8 cellular contexts compared by ENCODE assay signal in genomic region chr19:15449620-15450527, GRCh38. TPM values are rescaled to one million over a fixed set of nuclear protein-coding genes. Genes with fewer than 3 reads are reported as not detected.
A peak's percentile ranks its signal among the peaks of the same experiment; 100 is the strongest.
DNase-seq lines count a peak whose midpoint lies in the region; ATAC-seq and TF ChIP-seq lines count a peak whose summit lies in the region.

Gene WIZ, minus strand, starts transcription at chr19:15449956. Its CDS starts 1,649 bp downstream, at chr19:15448307.

- no peak for TF ChIP-seq EP300 in neural cell (conservative IDR thresholded peaks at IDR 0.05; ENCODE audit: poor library complexity, severe bottlenecking)

- no peak for TF ChIP-seq CTCF in RWPE1 (conservative IDR thresholded peaks at IDR 0.05; ENCODE audit: low read depth)
- no peak for TF ChIP-seq CTCF in foreskin fibroblast (IDR thresholded peaks at IDR 0.05; ENCODE audit: low read depth, low read length)
- no peak for TF ChIP-seq CTCF in neural cell (IDR thresholded peaks at IDR 0.05; ENCODE audit: poor library complexity, severe bottlenecking)

- peak within 1 kb of the TSS; percentile 82 for H3K9ac ChIP-seq in neural cell (ENCODE audit: low read length)

- H3K27ac ChIP-seq in RWPE1: peak within 1 kb of the TSS; percentile 73
- H3K27ac ChIP-seq in neural cell (ENCODE audit: low read length): peak within 1 kb of the TSS; percentile 32

- peak; percentile 43 for ATAC-seq in HG03045 (IDR thresholded peaks at IDR 0.05; ENCODE audit: unreplicated experiment)
- ATAC-seq in stimulated activated naive CD8-positive, alpha-beta T cell treated with anti-CD3 and anti-CD28 coated beads, Interleukin-15, Interleukin-2, amounts not matched to agents 100 U/mL and 50 U/mL, for 24 hours: peak; percentile 60
- no peak for ATAC-seq in GM19455 (IDR thresholded peaks at IDR 0.05; ENCODE audit: unreplicated experiment)

- POLR2A ChIA-PET in RWPE1 (lab: Yijun Ruan, JAX; ENCODE audit: low non-redundant PET): no interaction called here

- H3K4me3 ChIP-seq in foreskin fibroblast (ENCODE audit: low read depth in 1 of 2, low read length in 2 of 2) (peak within 1 kb of the TSS; percentile 68 to 71), neural cell (ENCODE audit: low read length) (peak within 1 kb of the TSS; percentile 95)

- peaks cover 8% of the 10 kb centered on the region for H3F3A ChIP-seq in neural cell (ENCODE audit: insufficient read depth, low read length, poor library complexity, severe bottlenecking)

- peak within 1 kb of the TSS; percentile 80 for H3K4me2 ChIP-seq in neural cell (ENCODE audit: low read length)

- no peak for TF ChIP-seq RAD21 in neural cell (conservative IDR thresholded peaks at IDR 0.05)

- H4K20me1 ChIP-seq in neural cell (ENCODE audit: insufficient read depth): no peaks in the 10 kb centered on the region

- H3K27me3 ChIP-seq in neural cell (ENCODE audit: insufficient read depth, low read depth, low read length): peaks cover 23% of the 10 kb centered on the region

- peaks cover 3% of the 10 kb centered on the region for H3K79me2 ChIP-seq in neural cell (replicated peaks; ENCODE audit: insufficient read depth, low read length)

- no peaks in the 10 kb centered on the region for H3K9me2 ChIP-seq in neural cell (ENCODE audit: insufficient read depth, low read length)

- CTCF ChIA-PET in RWPE1 (lab: Yijun Ruan, JAX): interaction anchor here (0.8 kb wide), 1 partner anchor 81 kb away, joined by 3 read pairs; no protein-coding TSS in a partner anchor

- DNase-seq in GM04504 (ENCODE audit: low read depth) (peak; percentile 40), RWPE1 (ENCODE audit: low spot score) (peak; percentile 95), foreskin fibroblast (peak; percentile 72 to 89)
- DNase-seq in activated effector memory CD4-positive, alpha-beta T cell treated with anti-CD3 and anti-CD28 coated beads, Interleukin-2, amount 50 U/mL, for 16 hours: peak; percentile 93
- DNase-seq in stimulated activated naive CD8-positive, alpha-beta T cell treated with anti-CD3 and anti-CD28 coated beads, Interleukin-15, Interleukin-2, amounts not matched to agents 100 U/mL and 50 U/mL, for 24 hours: peak; percentile 87

- no peaks in the 10 kb centered on the region for H3K9me3 ChIP-seq in neural cell (ENCODE audit: low read length)

- no peaks in the 10 kb centered on the region for H3K36me3 ChIP-seq in neural cell (ENCODE audit: insufficient read depth, low read length)

- peak within 1 kb of the TSS; percentile 60 for H2AFZ ChIP-seq in neural cell (ENCODE audit: low read depth, low read length)

TF ChIP-seq in neural cell, 6 proteins besides CTCF, POLR2A, EP300 and RAD21:
- TF ChIP-seq TAF1 (IDR thresholded peaks at IDR 0.05; ENCODE audit: low read depth): no peak
- peak; percentile 84 for TF ChIP-seq POLR2AphosphoS5 (IDR thresholded peaks at IDR 0.05)
- TF ChIP-seq REST (IDR thresholded peaks at IDR 0.05; ENCODE audit: borderline replicate concordance): no peak

RNA-seq across cellular contexts. Expression of gene WIZ, which starts in this region (rescaled TPM):
- polyA plus RNA-seq in neural cell: 13.0 and 19.6 TPM in 2 replicates
- 26.8 and 29.4 TPM in 2 replicates for polyA minus RNA-seq in neural cell

Comparison
In these comparisons a context has a peak if more than half of its experiments do, and no peak if none do; other contexts are left out.
1. DNase-seq: peak in every context shown above with its lines; median percentile 95 in RWPE1; 93 in activated effector memory CD4-positive, alpha-beta T cell treated with anti-CD3 and anti-CD28 coated beads, Interleukin-2, amount 50 U/mL, for 16 hours; 87 in stimulated activated naive CD8-positive, alpha-beta T cell treated with anti-CD3 and anti-CD28 coated beads, Interleukin-15, Interleukin-2, amounts not matched to agents 100 U/mL and 50 U/mL, for 24 hours; 80 in foreskin fibroblast; 40 in GM04504.